ENCODE assay signal across 1 cellular context in the genomic region with DNA sequence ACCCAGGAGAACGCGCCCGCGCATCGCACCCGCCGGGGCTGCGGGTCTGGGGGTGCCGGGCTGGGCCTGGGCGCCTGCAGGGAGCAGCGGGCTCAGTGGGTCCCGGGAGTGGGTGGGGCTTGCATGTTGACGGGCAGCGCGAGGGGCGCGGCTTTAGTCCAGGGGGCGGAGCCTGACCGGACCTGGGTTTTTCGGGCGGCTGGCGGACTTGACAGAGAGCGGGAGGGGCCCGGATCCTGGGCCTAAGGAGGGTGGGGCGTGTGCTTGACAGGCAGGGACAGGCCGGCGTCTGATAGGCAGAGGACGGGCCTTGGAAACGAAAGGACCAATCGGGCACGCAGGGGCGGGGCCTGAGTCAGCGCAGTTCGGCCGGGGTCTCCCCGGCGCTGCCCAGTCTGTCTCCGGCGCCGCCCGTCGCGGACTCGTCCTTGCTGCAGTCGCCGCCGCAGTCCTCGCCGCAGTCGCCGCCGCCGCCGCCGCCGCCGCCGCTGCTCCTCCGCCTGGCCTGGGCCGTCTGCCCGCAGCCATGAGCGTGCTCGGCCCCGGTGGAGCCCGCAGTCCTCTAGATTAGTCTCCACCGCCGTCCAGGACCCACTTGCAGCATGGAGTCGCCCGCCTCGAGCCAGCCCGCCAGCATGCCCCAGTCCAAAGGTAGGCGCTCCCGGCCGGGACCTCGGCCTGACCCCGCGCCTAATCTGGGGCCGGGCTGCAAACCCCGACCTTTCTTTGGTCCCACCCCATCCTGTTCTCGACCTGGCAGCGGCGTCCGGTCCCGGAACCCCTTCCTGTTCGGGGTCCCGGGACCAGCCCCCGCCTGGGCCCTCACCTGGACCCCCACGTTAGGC.
A peak's percentile ranks its signal among the peaks of the same experiment; 100 is the strongest.
TF ChIP-seq lines count a peak whose summit lies in the region.

A gene (plus strand): TSS at position 393 of the 845 bp plus-strand sequence. CDS start 210 bp downstream, at position 603.

TF ChIP-seq in HepG2, 621 proteins besides CTCF, POLR2A, EP300 and RAD21 (continued from another document and continues in another):
- TF ChIP-seq, protein P1, sequence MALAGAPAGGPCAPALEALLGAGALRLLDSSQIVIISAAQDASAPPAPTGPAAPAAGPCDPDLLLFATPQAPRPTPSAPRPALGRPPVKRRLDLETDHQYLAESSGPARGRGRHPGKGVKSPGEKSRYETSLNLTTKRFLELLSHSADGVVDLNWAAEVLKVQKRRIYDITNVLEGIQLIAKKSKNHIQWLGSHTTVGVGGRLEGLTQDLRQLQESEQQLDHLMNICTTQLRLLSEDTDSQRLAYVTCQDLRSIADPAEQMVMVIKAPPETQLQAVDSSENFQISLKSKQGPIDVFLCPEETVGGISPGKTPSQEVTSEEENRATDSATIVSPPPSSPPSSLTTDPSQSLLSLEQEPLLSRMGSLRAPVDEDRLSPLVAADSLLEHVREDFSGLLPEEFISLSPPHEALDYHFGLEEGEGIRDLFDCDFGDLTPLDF (CRISPR knock-in tag; IDR thresholded peaks at IDR 0.05) = 0 out of 2 replicates have a peak, but pooled peaks have one; percentile 15
- TF ChIP-seq IKZF4 (CRISPR knock-in tag; IDR thresholded peaks at IDR 0.05; ENCODE audit: borderline replicate concordance, low read depth, not compliant biosample characterization) = no peak
- TF ChIP-seq, protein P2, sequence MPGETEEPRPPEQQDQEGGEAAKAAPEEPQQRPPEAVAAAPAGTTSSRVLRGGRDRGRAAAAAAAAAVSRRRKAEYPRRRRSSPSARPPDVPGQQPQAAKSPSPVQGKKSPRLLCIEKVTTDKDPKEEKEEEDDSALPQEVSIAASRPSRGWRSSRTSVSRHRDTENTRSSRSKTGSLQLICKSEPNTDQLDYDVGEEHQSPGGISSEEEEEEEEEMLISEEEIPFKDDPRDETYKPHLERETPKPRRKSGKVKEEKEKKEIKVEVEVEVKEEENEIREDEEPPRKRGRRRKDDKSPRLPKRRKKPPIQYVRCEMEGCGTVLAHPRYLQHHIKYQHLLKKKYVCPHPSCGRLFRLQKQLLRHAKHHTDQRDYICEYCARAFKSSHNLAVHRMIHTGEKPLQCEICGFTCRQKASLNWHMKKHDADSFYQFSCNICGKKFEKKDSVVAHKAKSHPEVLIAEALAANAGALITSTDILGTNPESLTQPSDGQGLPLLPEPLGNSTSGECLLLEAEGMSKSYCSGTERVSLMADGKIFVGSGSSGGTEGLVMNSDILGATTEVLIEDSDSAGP (CRISPR knock-in tag; IDR thresholded peaks at IDR 0.05; ENCODE audit: borderline replicate concordance) = no peak; the same call in 1 of the 2 replicates
- TF ChIP-seq STAG1 (CRISPR knock-in tag; IDR thresholded peaks at IDR 0.05) = no peak
- TF ChIP-seq BCL6 (CRISPR knock-in tag; IDR thresholded peaks at IDR 0.05) = no peak
- peak; percentile 91 for TF ChIP-seq POLR2G (IDR thresholded peaks at IDR 0.05; ENCODE audit: low read depth, low read length)
- TF ChIP-seq ZNF790 (CRISPR knock-in tag; IDR thresholded peaks at IDR 0.05; ENCODE audit: borderline replicate concordance) = no peak
- 0 out of 2 replicates have a peak, but pooled peaks have one; percentile 17 for TF ChIP-seq ZNF605 (CRISPR knock-in tag; IDR thresholded peaks at IDR 0.05)
- TF ChIP-seq, protein P3, sequence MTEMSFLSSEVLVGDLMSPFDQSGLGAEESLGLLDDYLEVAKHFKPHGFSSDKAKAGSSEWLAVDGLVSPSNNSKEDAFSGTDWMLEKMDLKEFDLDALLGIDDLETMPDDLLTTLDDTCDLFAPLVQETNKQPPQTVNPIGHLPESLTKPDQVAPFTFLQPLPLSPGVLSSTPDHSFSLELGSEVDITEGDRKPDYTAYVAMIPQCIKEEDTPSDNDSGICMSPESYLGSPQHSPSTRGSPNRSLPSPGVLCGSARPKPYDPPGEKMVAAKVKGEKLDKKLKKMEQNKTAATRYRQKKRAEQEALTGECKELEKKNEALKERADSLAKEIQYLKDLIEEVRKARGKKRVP (CRISPR knock-in tag; IDR thresholded peaks at IDR 0.05) = no peak
- TF ChIP-seq CCDC6 (CRISPR knock-in tag; IDR thresholded peaks at IDR 0.05) = no peak; the same call in 1 of the 2 replicates
- no peak for TF ChIP-seq YY1 (IDR thresholded peaks at IDR 0.05; ENCODE audit: insufficient read depth, insufficient replicate concordance, low read depth, low read length)
- TF ChIP-seq SKI (IDR thresholded peaks at IDR 0.05; ENCODE audit: partially characterized antibody) = peak; percentile 91
- TF ChIP-seq PLRG1 (conservative IDR thresholded peaks at IDR 0.05) = no peak
- TF ChIP-seq TGIF2 (CRISPR knock-in tag; IDR thresholded peaks at IDR 0.05) = peak; percentile 72; the same call in 1 of the 2 replicates
- no peak for TF ChIP-seq ZSCAN29 (CRISPR knock-in tag; conservative IDR thresholded peaks at IDR 0.05)
- TF ChIP-seq BRD4 (CRISPR knock-in tag; IDR thresholded peaks at IDR 0.05) = no peak
- TF ChIP-seq NFRKB (IDR thresholded peaks at IDR 0.05) = no peak
- TF ChIP-seq KDM5B (CRISPR knock-in tag; IDR thresholded peaks at IDR 0.05; ENCODE audit: borderline replicate concordance) = 0 out of 2 replicates have a peak, but pooled peaks have one; percentile 51
- TF ChIP-seq, protein P4, sequence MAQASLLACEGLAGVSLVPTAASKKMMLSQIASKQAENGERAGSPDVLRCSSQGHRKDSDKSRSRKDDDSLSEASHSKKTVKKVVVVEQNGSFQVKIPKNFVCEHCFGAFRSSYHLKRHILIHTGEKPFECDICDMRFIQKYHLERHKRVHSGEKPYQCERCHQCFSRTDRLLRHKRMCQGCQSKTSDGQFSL (CRISPR knock-in tag; IDR thresholded peaks at IDR 0.05) = no peak
- TF ChIP-seq ZFX (CRISPR knock-in tag; IDR thresholded peaks at IDR 0.05; ENCODE audit: low read depth) = no peak; the same call in 1 of the 2 replicates
- 0 out of 2 replicates have a peak, but pooled peaks have one; percentile 37 for TF ChIP-seq ZBTB7B (CRISPR knock-in tag; IDR thresholded peaks at IDR 0.05)
- TF ChIP-seq, protein P5, sequence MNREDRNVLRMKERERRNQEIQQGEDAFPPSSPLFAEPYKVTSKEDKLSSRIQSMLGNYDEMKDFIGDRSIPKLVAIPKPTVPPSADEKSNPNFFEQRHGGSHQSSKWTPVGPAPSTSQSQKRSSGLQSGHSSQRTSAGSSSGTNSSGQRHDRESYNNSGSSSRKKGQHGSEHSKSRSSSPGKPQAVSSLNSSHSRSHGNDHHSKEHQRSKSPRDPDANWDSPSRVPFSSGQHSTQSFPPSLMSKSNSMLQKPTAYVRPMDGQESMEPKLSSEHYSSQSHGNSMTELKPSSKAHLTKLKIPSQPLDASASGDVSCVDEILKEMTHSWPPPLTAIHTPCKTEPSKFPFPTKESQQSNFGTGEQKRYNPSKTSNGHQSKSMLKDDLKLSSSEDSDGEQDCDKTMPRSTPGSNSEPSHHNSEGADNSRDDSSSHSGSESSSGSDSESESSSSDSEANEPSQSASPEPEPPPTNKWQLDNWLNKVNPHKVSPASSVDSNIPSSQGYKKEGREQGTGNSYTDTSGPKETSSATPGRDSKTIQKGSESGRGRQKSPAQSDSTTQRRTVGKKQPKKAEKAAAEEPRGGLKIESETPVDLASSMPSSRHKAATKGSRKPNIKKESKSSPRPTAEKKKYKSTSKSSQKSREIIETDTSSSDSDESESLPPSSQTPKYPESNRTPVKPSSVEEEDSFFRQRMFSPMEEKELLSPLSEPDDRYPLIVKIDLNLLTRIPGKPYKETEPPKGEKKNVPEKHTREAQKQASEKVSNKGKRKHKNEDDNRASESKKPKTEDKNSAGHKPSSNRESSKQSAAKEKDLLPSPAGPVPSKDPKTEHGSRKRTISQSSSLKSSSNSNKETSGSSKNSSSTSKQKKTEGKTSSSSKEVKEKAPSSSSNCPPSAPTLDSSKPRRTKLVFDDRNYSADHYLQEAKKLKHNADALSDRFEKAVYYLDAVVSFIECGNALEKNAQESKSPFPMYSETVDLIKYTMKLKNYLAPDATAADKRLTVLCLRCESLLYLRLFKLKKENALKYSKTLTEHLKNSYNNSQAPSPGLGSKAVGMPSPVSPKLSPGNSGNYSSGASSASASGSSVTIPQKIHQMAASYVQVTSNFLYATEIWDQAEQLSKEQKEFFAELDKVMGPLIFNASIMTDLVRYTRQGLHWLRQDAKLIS (CRISPR knock-in tag; IDR thresholded peaks at IDR 0.05) = no peak
- TF ChIP-seq, protein P6, sequence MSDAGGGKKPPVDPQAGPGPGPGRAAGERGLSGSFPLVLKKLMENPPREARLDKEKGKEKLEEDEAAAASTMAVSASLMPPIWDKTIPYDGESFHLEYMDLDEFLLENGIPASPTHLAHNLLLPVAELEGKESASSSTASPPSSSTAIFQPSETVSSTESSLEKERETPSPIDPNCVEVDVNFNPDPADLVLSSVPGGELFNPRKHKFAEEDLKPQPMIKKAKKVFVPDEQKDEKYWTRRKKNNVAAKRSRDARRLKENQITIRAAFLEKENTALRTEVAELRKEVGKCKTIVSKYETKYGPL (CRISPR knock-in tag; IDR thresholded peaks at IDR 0.05) = no peak
- no peak for TF ChIP-seq CAMTA2 (CRISPR knock-in tag; IDR thresholded peaks at IDR 0.05; ENCODE audit: borderline replicate concordance)
- peak; percentile 72; the same call in 1 of the 2 replicates for TF ChIP-seq SIN3A (IDR thresholded peaks at IDR 0.05; ENCODE audit: borderline replicate concordance, low read depth, low read length)
- TF ChIP-seq, protein P7, sequence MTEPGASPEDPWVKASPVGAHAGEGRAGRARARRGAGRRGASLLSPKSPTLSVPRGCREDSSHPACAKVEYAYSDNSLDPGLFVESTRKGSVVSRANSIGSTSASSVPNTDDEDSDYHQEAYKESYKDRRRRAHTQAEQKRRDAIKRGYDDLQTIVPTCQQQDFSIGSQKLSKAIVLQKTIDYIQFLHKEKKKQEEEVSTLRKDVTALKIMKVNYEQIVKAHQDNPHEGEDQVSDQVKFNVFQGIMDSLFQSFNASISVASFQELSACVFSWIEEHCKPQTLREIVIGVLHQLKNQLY (CRISPR knock-in tag; IDR thresholded peaks at IDR 0.05) = no peak
- no peak for TF ChIP-seq ZFP36 (IDR thresholded peaks at IDR 0.05; ENCODE audit: borderline replicate concordance, low read depth, low read length, partially characterized antibody)
- TF ChIP-seq, protein P8, sequence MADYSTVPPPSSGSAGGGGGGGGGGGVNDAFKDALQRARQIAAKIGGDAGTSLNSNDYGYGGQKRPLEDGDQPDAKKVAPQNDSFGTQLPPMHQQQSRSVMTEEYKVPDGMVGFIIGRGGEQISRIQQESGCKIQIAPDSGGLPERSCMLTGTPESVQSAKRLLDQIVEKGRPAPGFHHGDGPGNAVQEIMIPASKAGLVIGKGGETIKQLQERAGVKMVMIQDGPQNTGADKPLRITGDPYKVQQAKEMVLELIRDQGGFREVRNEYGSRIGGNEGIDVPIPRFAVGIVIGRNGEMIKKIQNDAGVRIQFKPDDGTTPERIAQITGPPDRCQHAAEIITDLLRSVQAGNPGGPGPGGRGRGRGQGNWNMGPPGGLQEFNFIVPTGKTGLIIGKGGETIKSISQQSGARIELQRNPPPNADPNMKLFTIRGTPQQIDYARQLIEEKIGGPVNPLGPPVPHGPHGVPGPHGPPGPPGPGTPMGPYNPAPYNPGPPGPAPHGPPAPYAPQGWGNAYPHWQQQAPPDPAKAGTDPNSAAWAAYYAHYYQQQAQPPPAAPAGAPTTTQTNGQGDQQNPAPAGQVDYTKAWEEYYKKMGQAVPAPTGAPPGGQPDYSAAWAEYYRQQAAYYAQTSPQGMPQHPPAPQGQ (CRISPR knock-in tag; IDR thresholded peaks at IDR 0.05; ENCODE audit: borderline replicate concordance) = no peak
- no peak for TF ChIP-seq ZNF530 (CRISPR knock-in tag; IDR thresholded peaks at IDR 0.05; ENCODE audit: low read depth)
- peak; percentile 47 for TF ChIP-seq PHF8 (CRISPR knock-in tag; IDR thresholded peaks at IDR 0.05)
- TF ChIP-seq, protein P9, sequence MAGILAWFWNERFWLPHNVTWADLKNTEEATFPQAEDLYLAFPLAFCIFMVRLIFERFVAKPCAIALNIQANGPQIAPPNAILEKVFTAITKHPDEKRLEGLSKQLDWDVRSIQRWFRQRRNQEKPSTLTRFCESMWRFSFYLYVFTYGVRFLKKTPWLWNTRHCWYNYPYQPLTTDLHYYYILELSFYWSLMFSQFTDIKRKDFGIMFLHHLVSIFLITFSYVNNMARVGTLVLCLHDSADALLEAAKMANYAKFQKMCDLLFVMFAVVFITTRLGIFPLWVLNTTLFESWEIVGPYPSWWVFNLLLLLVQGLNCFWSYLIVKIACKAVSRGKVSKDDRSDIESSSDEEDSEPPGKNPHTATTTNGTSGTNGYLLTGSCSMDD (CRISPR knock-in tag; IDR thresholded peaks at IDR 0.05) = no peak
- peak; percentile 60 for TF ChIP-seq YEATS4 (CRISPR knock-in tag; IDR thresholded peaks at IDR 0.05; ENCODE audit: borderline replicate concordance)
- TF ChIP-seq, protein P10, sequence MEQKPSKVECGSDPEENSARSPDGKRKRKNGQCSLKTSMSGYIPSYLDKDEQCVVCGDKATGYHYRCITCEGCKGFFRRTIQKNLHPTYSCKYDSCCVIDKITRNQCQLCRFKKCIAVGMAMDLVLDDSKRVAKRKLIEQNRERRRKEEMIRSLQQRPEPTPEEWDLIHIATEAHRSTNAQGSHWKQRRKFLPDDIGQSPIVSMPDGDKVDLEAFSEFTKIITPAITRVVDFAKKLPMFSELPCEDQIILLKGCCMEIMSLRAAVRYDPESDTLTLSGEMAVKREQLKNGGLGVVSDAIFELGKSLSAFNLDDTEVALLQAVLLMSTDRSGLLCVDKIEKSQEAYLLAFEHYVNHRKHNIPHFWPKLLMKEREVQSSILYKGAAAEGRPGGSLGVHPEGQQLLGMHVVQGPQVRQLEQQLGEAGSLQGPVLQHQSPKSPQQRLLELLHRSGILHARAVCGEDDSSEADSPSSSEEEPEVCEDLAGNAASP (CRISPR knock-in tag; IDR thresholded peaks at IDR 0.05; ENCODE audit: borderline replicate concordance) = no peak
- TF ChIP-seq ZNF577 (CRISPR knock-in tag; IDR thresholded peaks at IDR 0.05; ENCODE audit: borderline replicate concordance, low read depth) = no peak
- TF ChIP-seq DR1 (CRISPR knock-in tag; IDR thresholded peaks at IDR 0.05) = no peak
- TF ChIP-seq ZNF556 (CRISPR knock-in tag; IDR thresholded peaks at IDR 0.05; ENCODE audit: borderline replicate concordance) = no peak
- no peak for TF ChIP-seq MIER3 (CRISPR knock-in tag; IDR thresholded peaks at IDR 0.05; ENCODE audit: borderline replicate concordance)
- TF ChIP-seq U2AF2 (IDR thresholded peaks at IDR 0.05; ENCODE audit: low read depth, low read length) = no peak
- peak; percentile 56; the same call in 1 of the 2 replicates for TF ChIP-seq MAZ (IDR thresholded peaks at IDR 0.05; ENCODE audit: borderline replicate concordance, low read depth, low read length)
- TF ChIP-seq MAZ (CRISPR knock-in tag; IDR thresholded peaks at IDR 0.05; ENCODE audit: low read depth) = peak; percentile 74; the same call in 1 of the 2 replicates
- TF ChIP-seq HIVEP1 (CRISPR knock-in tag; IDR thresholded peaks at IDR 0.05) = no peak
- no peak for TF ChIP-seq ZNF724P (CRISPR knock-in tag; IDR thresholded peaks at IDR 0.05; ENCODE audit: borderline replicate concordance)
- TF ChIP-seq MEF2D (CRISPR knock-in tag; IDR thresholded peaks at IDR 0.05) = no peak
- no peak for TF ChIP-seq ZNF20 (CRISPR knock-in tag; IDR thresholded peaks at IDR 0.05)
- no peak for TF ChIP-seq ZKSCAN5 (CRISPR knock-in tag; IDR thresholded peaks at IDR 0.05)
- TF ChIP-seq, protein P11, sequence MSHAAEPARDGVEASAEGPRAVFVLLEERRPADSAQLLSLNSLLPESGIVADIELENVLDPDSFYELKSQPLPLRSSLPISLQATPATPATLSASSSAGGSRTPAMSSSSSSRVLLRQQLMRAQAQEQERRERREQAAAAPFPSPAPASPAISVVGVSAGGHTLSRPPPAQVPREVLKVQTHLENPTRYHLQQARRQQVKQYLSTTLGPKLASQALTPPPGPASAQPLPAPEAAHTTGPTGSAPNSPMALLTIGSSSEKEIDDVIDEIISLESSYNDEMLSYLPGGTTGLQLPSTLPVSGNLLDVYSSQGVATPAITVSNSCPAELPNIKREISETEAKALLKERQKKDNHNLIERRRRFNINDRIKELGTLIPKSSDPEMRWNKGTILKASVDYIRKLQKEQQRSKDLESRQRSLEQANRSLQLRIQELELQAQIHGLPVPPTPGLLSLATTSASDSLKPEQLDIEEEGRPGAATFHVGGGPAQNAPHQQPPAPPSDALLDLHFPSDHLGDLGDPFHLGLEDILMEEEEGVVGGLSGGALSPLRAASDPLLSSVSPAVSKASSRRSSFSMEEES (CRISPR knock-in tag; IDR thresholded peaks at IDR 0.05) = no peak
- no peak for TF ChIP-seq ARNTL (CRISPR knock-in tag; IDR thresholded peaks at IDR 0.05)
